In genomic region chr15:39199076-39199475, GRCh38 we compare ENCODE assay signal across 8 cellular contexts.
DNase-seq lines count a peak whose midpoint lies in the region; ATAC-seq and TF ChIP-seq lines count a peak whose summit lies in the region.

No MANE protein-coding gene starts in this region.

- no peaks in the 10 kb centered on the region for H3K9me3 ChIP-seq in left ventricle myocardium inferior (replicated peaks)

- TF ChIP-seq CTCF in left ventricle myocardium inferior (IDR thresholded peaks at IDR 0.05; ENCODE audit: borderline replicate concordance) (no peak), osteocyte (IDR thresholded peaks at IDR 0.05) (no peak)

- peaks cover 3% of the 10 kb centered on the region for H3K9me3 Mint-ChIP-seq in osteocyte (ENCODE audit: unreplicated experiment)

- no peak overlapping the region for H3K27ac ChIP-seq in left ventricle myocardium inferior (replicated peaks)

- no peaks in the 10 kb centered on the region for H3K27me3 ChIP-seq in left ventricle myocardium inferior (ENCODE audit: low read depth)

- no peaks in the 10 kb centered on the region for H3K27me3 Mint-ChIP-seq in osteocyte (ENCODE audit: unreplicated experiment)

- no peaks in the 10 kb centered on the region for H3K36me3 Mint-ChIP-seq in osteocyte (ENCODE audit: unreplicated experiment)

- H3K4me1 ChIP-seq in left ventricle myocardium inferior, result peaks cover 9% of the 10 kb centered on the region

- peak overlapping the region; percentile 62 for H3K27ac Mint-ChIP-seq in osteocyte (ENCODE audit: unreplicated experiment)

- DNase-seq in COLO829 (ENCODE audit: low spot score), result peak; percentile 25
- DNase-seq in left ventricle myocardium inferior, result peak; percentile 13
- no peak for DNase-seq in osteocyte (ENCODE audit: extremely low spot score, unreplicated experiment)
- DNase-seq in activated CD4-positive, alpha-beta T cell treated with anti-CD3 and anti-CD28 coated beads for 1 hour, result no peak
- no peak for DNase-seq in NCI-H524 (lab: John Stamatoyannopoulos, UW)
- no peak for DNase-seq in ACHN

- H3K4me3 ChIP-seq in left ventricle myocardium inferior, result no peak overlapping the region

- no peaks in the 10 kb centered on the region for H3K36me3 ChIP-seq in left ventricle myocardium inferior

- peaks cover 57% of the 10 kb centered on the region for H3K4me1 Mint-ChIP-seq in osteocyte (ENCODE audit: unreplicated experiment)

- intact Hi-C loops in left ventricle myocardium inferior (cut with micrococcal nuclease), result no loop called here

- ATAC-seq in SK-N-SH treated with all-trans-retinoic acid at 6 μM for 48 hours (peak; percentile 61), GM21367 (IDR thresholded peaks at IDR 0.05; ENCODE audit: unreplicated experiment) (no peak)

- H3K4me3 Mint-ChIP-seq in osteocyte (ENCODE audit: unreplicated experiment), result no peak overlapping the region

- in situ Hi-C loops in ACHN (cut with HindIII; ENCODE audit: low pct_ligation_motif_present, low pct_unique_long_range_greater_than_20kb, low sequenced_read_pairs), result no loop called here

TF ChIP-seq in SK-N-SH treated with all-trans-retinoic acid at 6 μM for 48 hours, 23 proteins besides CTCF, POLR2A, EP300 and RAD21:
- TF ChIP-seq TSHZ2 (CRISPR knock-in tag; IDR thresholded peaks at IDR 0.05), result no peak
- no peak for TF ChIP-seq ZC3H10 (CRISPR knock-in tag; IDR thresholded peaks at IDR 0.05)
- no peak for TF ChIP-seq CREB5 (CRISPR knock-in tag; IDR thresholded peaks at IDR 0.05; ENCODE audit: low read depth)

Comparison
In these comparisons a context has a peak if more than half of its experiments do, and no peak if none do; other contexts are left out.
1. DNase-seq: peak in COLO829 (single experiment) and left ventricle myocardium inferior (single experiment); none in osteocyte (single experiment), activated CD4-positive, alpha-beta T cell treated with anti-CD3 and anti-CD28 coated beads for 1 hour (single experiment), NCI-H524 (0 of 2) and ACHN (single experiment).